8 cellular contexts compared by ENCODE assay signal in the genomic region with DNA sequence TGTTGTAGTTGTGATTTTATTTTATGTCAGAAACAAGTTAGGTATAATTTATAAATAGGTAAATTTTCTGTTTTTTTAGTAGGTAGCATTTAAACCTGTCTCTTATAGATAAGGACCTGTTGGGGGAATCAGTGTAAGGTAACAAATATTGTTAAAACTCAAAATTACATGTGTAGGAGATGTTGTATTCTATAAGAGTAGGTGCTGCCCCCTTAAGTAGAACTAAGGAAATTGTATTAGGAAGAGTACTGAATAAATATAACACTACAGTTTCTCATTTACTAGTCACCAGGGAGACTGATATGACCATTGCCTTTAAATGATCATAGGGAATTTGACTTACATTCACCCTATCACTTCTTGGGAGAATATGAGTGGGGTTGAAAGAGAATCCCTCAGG. TPM values are rescaled to one million over a fixed set of nuclear protein-coding genes. Genes with fewer than 3 reads are reported as not detected.
DNase-seq lines count a peak whose midpoint lies in the region; ATAC-seq and TF ChIP-seq lines count a peak whose summit lies in the region.

No MANE protein-coding gene starts in this region.

- TF ChIP-seq CTCF in GM13977 (IDR thresholded peaks at IDR 0.05; ENCODE audit: extremely low read depth, insufficient read depth, missing control alignments), result peak; percentile 22
- TF ChIP-seq CTCF in hepatocyte (IDR thresholded peaks at IDR 0.05; ENCODE audit: poor library complexity), result peak; percentile 50

- no peak overlapping the region for H3K4me2 ChIP-seq in hepatocyte

- in situ Hi-C loops in GM13977 (cut with MboI; ENCODE audit: low pct_unique_long_range_greater_than_20kb, low sequenced_read_pairs, unreplicated experiment) (no loop called here), SK-MEL-5 (cut with HindIII; ENCODE audit: low pct_unique_long_range_greater_than_20kb, low sequenced_read_pairs) (no loop called here)

- no peak overlapping the region for H2AFZ ChIP-seq in hepatocyte

- no peak overlapping the region for H3K27ac ChIP-seq in hepatocyte

- intact Hi-C loops in sciatic nerve (cut with DNase I), result no loop called here

- H3K36me3 ChIP-seq in hepatocyte (replicated peaks; ENCODE audit: insufficient read depth, low read depth), result no peaks in the 10 kb centered on the region

- ATAC-seq in sciatic nerve (no peak), HG03442 (IDR thresholded peaks at IDR 0.05; ENCODE audit: unreplicated experiment) (no peak)

- no peaks in the 10 kb centered on the region for H4K20me1 ChIP-seq in hepatocyte (ENCODE audit: insufficient read depth, poor library complexity, severe bottlenecking)

- H3K4me1 ChIP-seq in hepatocyte (ENCODE audit: insufficient read depth), result no peaks in the 10 kb centered on the region

- H3K9me2 ChIP-seq in hepatocyte (replicated peaks; ENCODE audit: insufficient read depth), result no peaks in the 10 kb centered on the region

- no peaks in the 10 kb centered on the region for H3K79me2 ChIP-seq in hepatocyte

- no peaks in the 10 kb centered on the region for H3K9me3 ChIP-seq in hepatocyte (ENCODE audit: low read depth)

- no peak overlapping the region for H3K4me3 ChIP-seq in hepatocyte

- H3K27me3 ChIP-seq in hepatocyte, result no peaks in the 10 kb centered on the region

- peak; percentile 19 for DNase-seq in AG20443 (ENCODE audit: low spot score)
- peak; percentile 6 for DNase-seq in GM13977 (ENCODE audit: low spot score)
- peak; percentile 65 for DNase-seq in SK-MEL-5 (ENCODE audit: low read depth, low spot score)
- DNase-seq in hepatocyte (ENCODE audit: low spot score), result no peak
- DNase-seq in sciatic nerve (ENCODE audit: low spot score), result no peak
- no peak for DNase-seq in GF-D8 (lab: John Stamatoyannopoulos, UW)
- DNase-seq in C1 segment of cervical spinal cord (lab: John Stamatoyannopoulos, UW), result no peak

RNA-seq across cellular contexts. Expression of gene SLC25A36, which starts 31.2 kb away (rescaled TPM):
- total RNA-seq in SK-MEL-5 (2014; rRNA removed; shearing (Covaris generic)), result 92.5 and 97.8 TPM in 2 replicates
- 39.0 and 54.0 TPM in 2 replicates for polyA plus RNA-seq in SK-MEL-5 (2015; cell fraction: cytosol; rRNA removed)
- polyA plus RNA-seq in SK-MEL-5 (2015; cell fraction: nucleus; rRNA removed), result 432 and 527 TPM in 2 replicates
- total RNA-seq in hepatocyte (81.5 and 118 TPM in 2 replicates), sciatic nerve (96.6 TPM)
- polyA plus RNA-seq in hepatocyte, result 38.4 and 41.3 TPM in 2 replicates

Comparison
In these comparisons a context has a peak if more than half of its experiments do, and no peak if none do; other contexts are left out.
1. DNase-seq: peak in AG20443 (single experiment), GM13977 (single experiment) and SK-MEL-5 (single experiment); none in hepatocyte (single experiment), sciatic nerve (single experiment), GF-D8 (single experiment) and C1 segment of cervical spinal cord (0 of 14).